In genomic region chr13:47484564-47484963, GRCh38 we compare ENCODE assay signal across 13 cellular contexts.
DNase-seq lines count a peak whose midpoint lies in the region; ATAC-seq, FAIRE-seq and TF ChIP-seq lines count a peak whose summit lies in the region.
"Had no signal": no experiment of that assay in that cellular context is flagged by ENCODE, and none has a peak within 500 bp of the region (broad histone marks: within the 10 kb centered on the region; RNA-seq: fewer than 3 reads in every experiment).

No MANE protein-coding gene starts in this region.

- H3K27ac ChIP-seq in osteoblast (ENCODE audit: low read depth, low read length), result no peak overlapping the region

- peak; percentile 58 for DNase-seq in GM04503 (ENCODE audit: low read depth)
- peak; percentile 70 for DNase-seq in NCI-H748 (lab: John Stamatoyannopoulos, UW; ENCODE audit: unreplicated experiment)
- DNase-seq in bronchial epithelial cell (ENCODE audit: low read depth), result peak; percentile 62
- no peak for DNase-seq in osteoblast (ENCODE audit: insufficient read length, low spot score, missing footprints)
- DNase-seq in GM19240 (ENCODE audit: insufficient read length, low spot score), result no peak
- DNase-seq in activated CD4-positive, alpha-beta T cell treated with anti-CD3 and anti-CD28 coated beads, Interleukin-2, amount 10 ng/mL, durations not matched to agents 24 days and 14 days, result no peak
- DNase-seq: activated CD4-positive, alpha-beta memory T cell treated with anti-CD3 and anti-CD28 coated beads, Interleukin-2, amount 10 ng/mL, durations not matched to agents 7 days and 5 days; DMS 273 treated with DMSO at 0.1 percent for 48 hours; hippocampal formation; T-helper 17 cell had no signal

- no peaks in the 10 kb centered on the region for H3K36me3 Mint-ChIP-seq in activated CD4-positive, alpha-beta T cell treated with anti-CD3 and anti-CD28 coated beads, Interleukin-2, amount 10 ng/mL, durations not matched to agents 24 days and 14 days (ENCODE audit: low read depth)
- H3K36me3 Mint-ChIP-seq: activated naive CD4-positive, alpha-beta T cell treated with anti-CD3 and anti-CD28 coated beads, Interleukin-2, amount 50 U/mL, for 24 hours had no signal

- no peaks in the 10 kb centered on the region for H3K27me3 Mint-ChIP-seq in activated CD4-positive, alpha-beta T cell treated with anti-CD3 and anti-CD28 coated beads, Interleukin-2, amount 10 ng/mL, durations not matched to agents 24 days and 14 days
- H3K27me3 Mint-ChIP-seq: activated CD4-positive, alpha-beta memory T cell treated with anti-CD3 and anti-CD28 coated beads, Interleukin-2, amount 10 ng/mL, durations not matched to agents 7 days and 5 days; T-helper 17 cell had no signal

- peak overlapping the region; percentile 11 for H3K4me2 ChIP-seq in osteoblast (ENCODE audit: insufficient read depth, low read length)

- no peak for FAIRE-seq in bronchial epithelial cell (lab: Jason Lieb, UNC)

- TF ChIP-seq CTCF in bronchial epithelial cell (IDR thresholded peaks at IDR 0.05; ENCODE audit: insufficient read depth, low read length, severe bottlenecking) (no peak), osteoblast (IDR thresholded peaks at IDR 0.05; ENCODE audit: extremely low read depth, low read depth, low read length) (no peak)

- intact Hi-C loops in activated CD4-positive, alpha-beta T cell treated with anti-CD3 and anti-CD28 coated beads, Interleukin-2, amount 10 ng/mL, durations not matched to agents 24 days and 14 days (cut with micrococcal nuclease), result no loop called here

- H3K4me1 Mint-ChIP-seq in activated CD4-positive, alpha-beta T cell treated with anti-CD3 and anti-CD28 coated beads, Interleukin-2, amount 10 ng/mL, durations not matched to agents 24 days and 14 days, result no peaks in the 10 kb centered on the region
- H3K4me1 Mint-ChIP-seq: activated CD4-positive, alpha-beta memory T cell treated with anti-CD3 and anti-CD28 coated beads, Interleukin-2, amount 10 ng/mL, durations not matched to agents 7 days and 5 days; activated naive CD4-positive, alpha-beta T cell treated with anti-CD3 and anti-CD28 coated beads, Interleukin-2, amount 50 U/mL, for 24 hours; T-helper 17 cell had no signal

- no peak overlapping the region for H3K27ac Mint-ChIP-seq in activated CD4-positive, alpha-beta T cell treated with anti-CD3 and anti-CD28 coated beads, Interleukin-2, amount 10 ng/mL, durations not matched to agents 24 days and 14 days
- H3K27ac Mint-ChIP-seq: activated CD4-positive, alpha-beta memory T cell treated with anti-CD3 and anti-CD28 coated beads, Interleukin-2, amount 10 ng/mL, durations not matched to agents 7 days and 5 days; activated naive CD4-positive, alpha-beta T cell treated with anti-CD3 and anti-CD28 coated beads, Interleukin-2, amount 50 U/mL, for 24 hours; T-helper 17 cell had no signal

- no peaks in the 10 kb centered on the region for H3K9me3 ChIP-seq in osteoblast (ENCODE audit: low read depth, low read length)

- H2AFZ ChIP-seq in osteoblast (ENCODE audit: low read length), result peak overlapping the region; percentile 62

- no peaks in the 10 kb centered on the region for H4K20me1 ChIP-seq in osteoblast (ENCODE audit: insufficient read depth, low read length)

- H3K36me3 ChIP-seq in bronchial epithelial cell (ENCODE audit: control insufficient read depth, insufficient read depth, low read length) (no peaks in the 10 kb centered on the region), osteoblast (ENCODE audit: insufficient read depth, low read length) (no peaks in the 10 kb centered on the region)

- no peaks in the 10 kb centered on the region for H3K79me2 ChIP-seq in osteoblast (ENCODE audit: insufficient read depth, low read length)

- H3K27me3 ChIP-seq in bronchial epithelial cell (ENCODE audit: control insufficient read depth, insufficient read depth, low read length), result no peaks in the 10 kb centered on the region
- no peaks in the 10 kb centered on the region for H3K27me3 ChIP-seq in osteoblast (ENCODE audit: insufficient read depth, low read length)

- ATAC-seq in HG03565 (IDR thresholded peaks at IDR 0.05; ENCODE audit: unreplicated experiment), result no peak
- no peak for ATAC-seq in HG02623 (IDR thresholded peaks at IDR 0.05; ENCODE audit: unreplicated experiment)
- ATAC-seq: T-helper 17 cell had no signal

- H3K4me3 Mint-ChIP-seq in activated CD4-positive, alpha-beta T cell treated with anti-CD3 and anti-CD28 coated beads, Interleukin-2, amount 10 ng/mL, durations not matched to agents 24 days and 14 days, result no peak overlapping the region
- H3K4me3 Mint-ChIP-seq: activated CD4-positive, alpha-beta memory T cell treated with anti-CD3 and anti-CD28 coated beads, Interleukin-2, amount 10 ng/mL, durations not matched to agents 7 days and 5 days; activated naive CD4-positive, alpha-beta T cell treated with anti-CD3 and anti-CD28 coated beads, Interleukin-2, amount 50 U/mL, for 24 hours; T-helper 17 cell had no signal

- peaks cover 10% of the 10 kb centered on the region for H3K4me1 ChIP-seq in osteoblast (ENCODE audit: insufficient read depth, low read length)

- H3K4me3 ChIP-seq in bronchial epithelial cell (ENCODE audit: low read depth, low read length) (no peak overlapping the region), osteoblast (ENCODE audit: insufficient read depth, low read length) (no peak overlapping the region)

- no peaks in the 10 kb centered on the region for H3K9me3 Mint-ChIP-seq in activated CD4-positive, alpha-beta T cell treated with anti-CD3 and anti-CD28 coated beads, Interleukin-2, amount 10 ng/mL, durations not matched to agents 24 days and 14 days
- H3K9me3 Mint-ChIP-seq: activated CD4-positive, alpha-beta memory T cell treated with anti-CD3 and anti-CD28 coated beads, Interleukin-2, amount 10 ng/mL, durations not matched to agents 7 days and 5 days had no signal

Comparison
In these comparisons a context has a peak if more than half of its experiments do, and no peak if none do; other contexts are left out.
1. DNase-seq: peak in GM04503 (single experiment), NCI-H748 (single experiment) and bronchial epithelial cell (single experiment); none in osteoblast (single experiment), GM19240 (single experiment) and activated CD4-positive, alpha-beta T cell treated with anti-CD3 and anti-CD28 coated beads, Interleukin-2, amount 10 ng/mL, durations not matched to agents 24 days and 14 days (single experiment).